ENCODE assay signal across 1 cellular context in genomic region chr10:77898323-77899079, GRCh38.
TF ChIP-seq lines count a peak whose summit lies in the region.

No MANE protein-coding gene starts in this region.

TF ChIP-seq in HEK293, 187 proteins besides CTCF, POLR2A, EP300 and RAD21 (continued from another document and continues in another):
- TF ChIP-seq YY1 (tag by site-specific recombination; IDR thresholded peaks at IDR 0.05) (no peak), ZNF354C (tag by site-specific recombination; IDR thresholded peaks at IDR 0.05; ENCODE audit: borderline replicate concordance, low read depth) (no peak), ZNF426 (tag by site-specific recombination; IDR thresholded peaks at IDR 0.05) (no peak), ZNF837 (tag by site-specific recombination; IDR thresholded peaks at IDR 0.05) (no peak), ZSCAN18 (tag by site-specific recombination; IDR thresholded peaks at IDR 0.05) (no peak), IKZF3 (tag by site-specific recombination; IDR thresholded peaks at IDR 0.05) (0 out of 2 replicates have a peak, but pooled peaks have one; percentile 41), OSR2 (tag by site-specific recombination; IDR thresholded peaks at IDR 0.05) (peak; percentile 89), ZNF23 (tag by site-specific recombination; IDR thresholded peaks at IDR 0.05; ENCODE audit: borderline replicate concordance) (no peak), SP2 (tag by site-specific recombination; IDR thresholded peaks at IDR 0.05) (no peak), ZNF843 (tag by site-specific recombination; IDR thresholded peaks at IDR 0.05) (no peak), ZNF398 (tag by site-specific recombination; IDR thresholded peaks at IDR 0.05) (peak; percentile 54), ZNF645 (tag by site-specific recombination; IDR thresholded peaks at IDR 0.05) (no peak), ZNF302 (tag by site-specific recombination; IDR thresholded peaks at IDR 0.05; ENCODE audit: low read depth) (no peak), ZBTB26 (tag by site-specific recombination; optimal IDR thresholded peaks at IDR 0.05) (no peak), SP7 (tag by site-specific recombination; IDR thresholded peaks at IDR 0.05) (peak; percentile 72; the same call in 1 of the 2 replicates), ZNF555 (tag by site-specific recombination; conservative IDR thresholded peaks at IDR 0.05) (no peak), ZSCAN30 (tag by site-specific recombination; IDR thresholded peaks at IDR 0.05) (peak; percentile 58; the same call in 1 of the 2 replicates), EGR2 (tag by site-specific recombination; IDR thresholded peaks at IDR 0.05; ENCODE audit: low read depth) (0 out of 2 replicates have a peak, but pooled peaks have one; percentile 6), ZBTB49 (tag by site-specific recombination; IDR thresholded peaks at IDR 0.05; ENCODE audit: low read depth) (no peak), ZBTB8A (tag by site-specific recombination; IDR thresholded peaks at IDR 0.05) (no peak; the same call in 1 of the 2 replicates), ZNF184 (tag by site-specific recombination; IDR thresholded peaks at IDR 0.05) (no peak), SCRT1 (tag by site-specific recombination; IDR thresholded peaks at IDR 0.05; ENCODE audit: borderline replicate concordance) (no peak), ZFP69B (tag by site-specific recombination; IDR thresholded peaks at IDR 0.05) (peak; percentile 98), ZNF394 (tag by site-specific recombination; IDR thresholded peaks at IDR 0.05; ENCODE audit: borderline replicate concordance) (peak; percentile 64), ZNF362 (tag by site-specific recombination; IDR thresholded peaks at IDR 0.05) (no peak), PRDM6 (tag by site-specific recombination; IDR thresholded peaks at IDR 0.05) (no peak), KLF16 (tag by site-specific recombination; IDR thresholded peaks at IDR 0.05) (no peak), GLIS1 (tag by site-specific recombination; IDR thresholded peaks at IDR 0.05) (no peak), HIC1 (tag by site-specific recombination; IDR thresholded peaks at IDR 0.05) (no peak), ZNF155 (tag by site-specific recombination; IDR thresholded peaks at IDR 0.05) (no peak), PRDM10 (tag by site-specific recombination; IDR thresholded peaks at IDR 0.05) (no peak; the same call in 1 of the 2 replicates), ZNF121 (tag by site-specific recombination; IDR thresholded peaks at IDR 0.05) (no peak), ZNF530 (tag by site-specific recombination; IDR thresholded peaks at IDR 0.05; ENCODE audit: low read depth) (no peak), ZNF114 (tag by site-specific recombination; IDR thresholded peaks at IDR 0.05) (no peak)
